In the genomic region with DNA sequence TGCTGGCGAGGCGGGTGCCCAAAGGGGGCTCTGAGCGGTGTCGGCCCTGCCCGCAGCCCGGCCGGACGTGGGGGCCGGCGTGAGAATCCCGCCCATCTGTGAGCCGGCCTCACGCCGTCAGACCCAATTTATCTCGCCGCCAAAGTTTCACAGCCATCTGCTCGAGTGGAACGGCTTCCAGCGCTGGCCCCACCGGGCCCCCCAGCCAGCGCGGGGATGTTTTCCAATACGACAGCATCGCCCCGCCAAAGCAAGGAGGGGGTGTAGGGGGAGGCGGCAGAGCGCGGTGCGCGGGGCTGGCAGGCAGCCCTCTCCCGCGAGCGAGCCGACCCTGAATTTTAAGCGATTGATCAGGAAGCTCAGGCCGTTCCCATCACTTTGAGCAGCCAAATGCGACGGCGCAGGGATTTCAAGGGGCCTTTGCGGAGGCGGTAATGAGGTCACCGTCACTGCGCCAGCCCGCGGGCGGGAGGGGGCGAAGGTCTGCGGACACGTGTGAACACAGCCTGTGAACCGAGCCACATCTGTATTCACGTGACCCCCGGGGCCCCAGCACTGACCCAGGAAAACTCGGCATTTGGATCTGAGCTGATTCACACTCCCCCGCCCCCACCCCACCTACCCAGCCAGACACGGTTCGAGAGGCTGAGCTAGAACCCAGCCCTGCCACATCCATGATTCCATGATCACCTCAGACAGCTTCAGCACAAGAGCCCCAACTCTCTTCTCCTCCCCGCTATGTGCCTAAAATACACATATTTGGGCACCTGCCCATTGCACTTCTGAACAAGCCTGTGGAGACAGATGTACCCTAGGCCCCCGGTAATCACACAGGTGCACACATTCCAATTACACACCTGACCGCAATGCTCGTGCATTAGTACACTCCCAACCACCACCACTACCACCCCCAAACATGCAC, we compare ENCODE assay signal across 8 cellular contexts. TPM values are rescaled to one million over a fixed set of nuclear protein-coding genes. Genes with fewer than 3 reads are reported as not detected.
DNase-seq lines count a peak whose midpoint lies in the region; ATAC-seq and TF ChIP-seq lines count a peak whose summit lies in the region.

No MANE protein-coding gene starts in this region.

- H3K36me3 ChIP-seq in brain microvascular endothelial cell (replicated peaks): no peaks in the 10 kb centered on the region
- H3K36me3 ChIP-seq in kidney epithelial cell (ENCODE audit: control insufficient read depth, insufficient read depth, low read length): no peaks in the 10 kb centered on the region

- H3K4me3 ChIP-seq in GM12865 (ENCODE audit: low read depth, low read length) (peak overlapping the region; percentile 54), brain microvascular endothelial cell (ENCODE audit: low read depth, low read length) (peak overlapping the region; percentile 45), kidney epithelial cell (ENCODE audit: low read depth, low read length) (peak overlapping the region; percentile 23)

- in situ Hi-C loops in brain microvascular endothelial cell (cut with HindIII; ENCODE audit: low pct_ligation_motif_present, low sequenced_read_pairs): no loop called here

- H3K27me3 ChIP-seq in brain microvascular endothelial cell (replicated peaks) (no peaks in the 10 kb centered on the region), kidney epithelial cell (ENCODE audit: control insufficient read depth, insufficient read depth, low read length) (no peaks in the 10 kb centered on the region)

- peak overlapping the region; percentile 4 for H3K27ac ChIP-seq in brain microvascular endothelial cell

- TF ChIP-seq CTCF in GM12865 (IDR thresholded peaks at IDR 0.05; ENCODE audit: insufficient read depth, low read depth, low read length, missing control alignments): no peak
- TF ChIP-seq CTCF in brain microvascular endothelial cell (IDR thresholded peaks at IDR 0.05; ENCODE audit: low read depth, low read length, missing control alignments): no peak
- TF ChIP-seq CTCF in kidney epithelial cell (IDR thresholded peaks at IDR 0.05; ENCODE audit: insufficient read depth, low read length, poor library complexity, severe bottlenecking): no peak

- peak; percentile 57 for DNase-seq in GM12865 (ENCODE audit: low read depth)
- DNase-seq in SW480 (ENCODE audit: low spot score): peak; percentile 85
- DNase-seq in brain microvascular endothelial cell: peak; percentile 57
- DNase-seq in kidney epithelial cell (ENCODE audit: low read depth): no peak
- peak; percentile 66 for DNase-seq in stimulated activated CD4-positive, alpha-beta T cell treated with anti-CD3 and anti-CD28 coated beads, Interleukin-15, amount 100 ng/mL, for 24 hours
- DNase-seq in HPDE6-E6E7 (ENCODE audit: extremely low spot score): no peak
- DNase-seq in NCI-H226: no peak

- ATAC-seq in HG02852 (IDR thresholded peaks at IDR 0.05; ENCODE audit: unreplicated experiment): peak; percentile 21

RNA-seq across cellular contexts. Expression of gene PSD2, which starts 47.8 kb away (rescaled TPM):
- 0.13 and 0.41 TPM in 2 replicates for total RNA-seq in kidney epithelial cell

Comparison
In these comparisons a context has a peak if more than half of its experiments do, and no peak if none do; other contexts are left out.
1. DNase-seq: peak in GM12865 (single experiment), SW480 (single experiment), brain microvascular endothelial cell (single experiment) and stimulated activated CD4-positive, alpha-beta T cell treated with anti-CD3 and anti-CD28 coated beads, Interleukin-15, amount 100 ng/mL, for 24 hours (single experiment); none in kidney epithelial cell (single experiment), HPDE6-E6E7 (single experiment) and NCI-H226 (single experiment).
2. Peak in every context shown above with its lines, with median percentiles within 50 percentile points of each other: H3K4me3 ChIP-seq.